In genomic region chr21:19343711-19344110, GRCh38 we compare ENCODE assay signal across 1 cellular context.
TF ChIP-seq lines count a peak whose summit lies in the region.

No MANE protein-coding gene starts in this region.

TF ChIP-seq in GM12878, 131 proteins besides CTCF, POLR2A, EP300 and RAD21 (continued from another document and continues in another):
- TF ChIP-seq CUX1 (IDR thresholded peaks at IDR 0.05; ENCODE audit: insufficient replicate concordance, low read depth, low read length), result no peak
- no peak for TF ChIP-seq REST (IDR thresholded peaks at IDR 0.05; ENCODE audit: low read depth, low read length)
- TF ChIP-seq PKNOX1 (IDR thresholded peaks at IDR 0.05), result 0 out of 2 replicates have a peak, but pooled peaks have one; percentile 29
- TF ChIP-seq NR2C1 (IDR thresholded peaks at IDR 0.05), result no peak
- no peak for TF ChIP-seq ZNF592 (IDR thresholded peaks at IDR 0.05)
- TF ChIP-seq JUND (IDR thresholded peaks at IDR 0.05; ENCODE audit: low read depth, low read length), result peak; percentile 73; the same call in 1 of the 2 replicates
- TF ChIP-seq IRF4 (IDR thresholded peaks at IDR 0.05; ENCODE audit: low read depth, low read length), result peak; percentile 66; the same call in 1 of the 2 replicates
- no peak for TF ChIP-seq ZBTB40 (IDR thresholded peaks at IDR 0.05; ENCODE audit: borderline replicate concordance)
- peak; percentile 39; the same call in 1 of the 2 replicates for TF ChIP-seq NFIC (IDR thresholded peaks at IDR 0.05; ENCODE audit: low read depth, low read length)
- TF ChIP-seq HSF1 (IDR thresholded peaks at IDR 0.05; ENCODE audit: low read depth, low read length), result no peak
- TF ChIP-seq YY1 (IDR thresholded peaks at IDR 0.05; ENCODE audit: low read depth, low read length), result no peak
- no peak for TF ChIP-seq PML (IDR thresholded peaks at IDR 0.05; ENCODE audit: low read length)
- no peak for TF ChIP-seq NKRF (conservative IDR thresholded peaks at IDR 0.05)
- TF ChIP-seq JUNB (IDR thresholded peaks at IDR 0.05), result peak; percentile 84
- peak; percentile 83 for TF ChIP-seq RELB (IDR thresholded peaks at IDR 0.05; ENCODE audit: low read depth)
- no peak for TF ChIP-seq SUZ12 (IDR thresholded peaks at IDR 0.05; ENCODE audit: unreplicated experiment)
- no peak for TF ChIP-seq ZBED1 (IDR thresholded peaks at IDR 0.05; ENCODE audit: borderline replicate concordance)
- no peak for TF ChIP-seq GATAD2B (conservative IDR thresholded peaks at IDR 0.05; ENCODE audit: low read depth)
- no peak for TF ChIP-seq E4F1 (IDR thresholded peaks at IDR 0.05; ENCODE audit: borderline replicate concordance, partially characterized antibody)
- TF ChIP-seq FOXK2 (IDR thresholded peaks at IDR 0.05), result no peak
- TF ChIP-seq DPF2 (IDR thresholded peaks at IDR 0.05), result peak; percentile 84
- peak; percentile 53; the same call in 1 of the 2 replicates for TF ChIP-seq MTA2 (IDR thresholded peaks at IDR 0.05; ENCODE audit: low read depth)
- TF ChIP-seq SMAD5 (IDR thresholded peaks at IDR 0.05; ENCODE audit: low read depth), result no peak
- no peak for TF ChIP-seq POLR2AphosphoS5 (IDR thresholded peaks at IDR 0.05; ENCODE audit: low read length)
